ENCODE assay signal across 8 cellular contexts in the genomic region with DNA sequence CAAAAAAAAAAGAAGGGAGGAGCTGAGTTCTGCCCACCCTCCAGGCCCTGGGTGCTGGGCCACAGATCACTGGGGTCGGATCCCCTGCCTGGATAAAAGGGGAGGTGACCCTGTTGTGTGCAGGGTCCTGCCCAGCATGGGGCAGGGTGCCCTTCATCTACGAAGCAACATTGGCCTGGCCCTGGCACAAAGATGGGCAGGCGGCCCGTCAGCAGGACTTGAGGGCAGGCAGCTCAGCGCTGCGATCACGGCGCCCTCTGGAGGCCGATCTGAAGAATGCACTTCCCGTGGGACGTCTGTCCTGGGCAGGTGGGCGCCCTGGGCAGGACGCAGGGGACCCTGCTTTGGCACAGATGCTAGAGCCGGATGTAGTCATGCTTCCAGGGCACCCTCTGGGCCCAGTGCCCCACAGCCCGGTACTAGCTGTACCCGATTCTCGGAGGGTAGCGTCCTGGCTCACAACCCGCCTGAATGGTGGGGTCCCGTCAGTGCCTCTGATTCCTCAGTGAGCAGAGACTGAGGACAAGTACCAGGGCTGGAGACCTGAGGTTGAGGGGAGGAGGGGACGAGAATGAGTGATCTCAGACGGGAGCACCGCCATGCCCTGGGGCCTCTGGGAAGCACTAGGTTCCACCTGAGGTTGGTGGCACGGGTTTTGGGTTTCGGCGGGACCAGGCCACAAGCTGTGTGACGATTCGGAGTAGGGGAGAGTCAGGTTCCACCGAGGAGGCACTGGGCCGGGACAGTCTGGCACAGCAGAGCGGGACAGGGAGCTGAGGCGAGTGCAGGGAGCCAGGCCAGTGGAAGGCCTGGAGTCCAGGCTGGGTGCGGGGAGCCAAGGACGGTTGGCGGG. TPM values are rescaled to one million over a fixed set of nuclear protein-coding genes. Genes with fewer than 3 reads are reported as not detected.
DNase-seq lines count a peak whose midpoint lies in the region; ATAC-seq, FAIRE-seq and TF ChIP-seq lines count a peak whose summit lies in the region.

No MANE protein-coding gene starts in this region.

- H3K9ac ChIP-seq in neural cell (ENCODE audit: low read length) = no peak overlapping the region

- H3F3A ChIP-seq in neural cell (ENCODE audit: insufficient read depth, low read length, poor library complexity, severe bottlenecking) = no peaks in the 10 kb centered on the region

- peaks cover 56% of the 10 kb centered on the region for H3K4me1 Mint-ChIP-seq in activated T-cell treated with anti-CD3 and anti-CD28 coated beads, Interleukin-2, amount 50 U/mL, for 72 hours (ENCODE audit: low read depth)

- no peak overlapping the region for H3K4me2 ChIP-seq in neural cell (ENCODE audit: low read length)

- peak overlapping the region in 1 of 2 donors; percentile 41 for H3K4me3 Mint-ChIP-seq in activated T-cell treated with anti-CD3 and anti-CD28 coated beads, Interleukin-2, amount 50 U/mL, for 72 hours

- no peaks in the 10 kb centered on the region for H4K20me1 ChIP-seq in neural cell (ENCODE audit: insufficient read depth)

- H3K36me3 ChIP-seq in neural cell (ENCODE audit: insufficient read depth, low read length) = no peaks in the 10 kb centered on the region

- ATAC-seq in HG02970 (IDR thresholded peaks at IDR 0.05; ENCODE audit: low FRiP score, unreplicated experiment) = peak; percentile 55
- ATAC-seq in activated T-cell treated with anti-CD3 and anti-CD28 coated beads, Interleukin-2, amount 50 U/mL, for 72 hours (replicated peaks in 1 of 2) = peak; percentile 47 to 48
- no peak for ATAC-seq in GM19023 (IDR thresholded peaks at IDR 0.05; ENCODE audit: unreplicated experiment)

- H3K9me2 ChIP-seq in neural cell (ENCODE audit: insufficient read depth, low read length) = no peaks in the 10 kb centered on the region

- H3K27me3 ChIP-seq in neural cell (ENCODE audit: insufficient read depth, low read depth, low read length) = no peaks in the 10 kb centered on the region

- DNase-seq in EL (peak; percentile 55), OCI-M1 (lab: John Stamatoyannopoulos, UW) (peak; percentile 68), fibroblast of peridontal ligament (ENCODE audit: extremely low read depth) (peak; percentile 59), urothelium cell line (ENCODE audit: low spot score) (peak; percentile 78)
- peak; percentile 80 to 84 for DNase-seq in activated T-cell treated with anti-CD3 and anti-CD28 coated beads, Interleukin-2, amount 50 U/mL, for 72 hours

- peaks cover 2 to 11% of the 10 kb centered on the region in 2 donors for H3K9me3 Mint-ChIP-seq in activated T-cell treated with anti-CD3 and anti-CD28 coated beads, Interleukin-2, amount 50 U/mL, for 72 hours

- TF ChIP-seq RAD21 in neural cell (conservative IDR thresholded peaks at IDR 0.05) = peak; percentile 63

- no peak overlapping the region for H3K27ac ChIP-seq in neural cell (ENCODE audit: low read length)

- FAIRE-seq in urothelium cell line (lab: Jason Lieb, UNC) = peak; percentile 55

- peak overlapping the region; percentile 90 for H3K27ac Mint-ChIP-seq in activated T-cell treated with anti-CD3 and anti-CD28 coated beads, Interleukin-2, amount 50 U/mL, for 72 hours

- H3K27me3 Mint-ChIP-seq in activated T-cell treated with anti-CD3 and anti-CD28 coated beads, Interleukin-2, amount 50 U/mL, for 72 hours (ENCODE audit: low read depth) = no peaks in the 10 kb centered on the region

- H3K4me3 ChIP-seq in neural cell (ENCODE audit: low read length) = no peak overlapping the region

- peak; percentile 72 for TF ChIP-seq CTCF in neural cell (IDR thresholded peaks at IDR 0.05; ENCODE audit: poor library complexity, severe bottlenecking)

- H2AFZ ChIP-seq in neural cell (ENCODE audit: low read depth, low read length) = no peak overlapping the region

- no peaks in the 10 kb centered on the region for H3K9me3 ChIP-seq in neural cell (ENCODE audit: low read length)

- peaks cover 11 to 19% of the 10 kb centered on the region in 2 donors for H3K36me3 Mint-ChIP-seq in activated T-cell treated with anti-CD3 and anti-CD28 coated beads, Interleukin-2, amount 50 U/mL, for 72 hours (ENCODE audit: insufficient read depth in 2 of 2)

- H3K79me2 ChIP-seq in neural cell (replicated peaks; ENCODE audit: insufficient read depth, low read length) = no peaks in the 10 kb centered on the region

- no peak for TF ChIP-seq EP300 in neural cell (conservative IDR thresholded peaks at IDR 0.05; ENCODE audit: poor library complexity, severe bottlenecking)

TF ChIP-seq in neural cell, 6 proteins besides CTCF, POLR2A, EP300 and RAD21:
- peak; percentile 69 for TF ChIP-seq SMC3 (conservative IDR thresholded peaks at IDR 0.05; ENCODE audit: poor library complexity)
- no peak for TF ChIP-seq EZH2 (IDR thresholded peaks at IDR 0.05; ENCODE audit: borderline replicate concordance, insufficient read depth, low read length, poor library complexity, severe bottlenecking)

RNA-seq across cellular contexts. Expression of a gene that starts 18.0 kb away (rescaled TPM):
- 100 to 1,000 TPM; 424 to 433 TPM for total RNA-seq in activated T-cell treated with anti-CD3 and anti-CD28 coated beads, Interleukin-2, amount 50 U/mL, for 72 hours
- 0.36 TPM in 1 of 2 replicates, not detected in the other for polyA plus RNA-seq in neural cell
- 0.24 TPM in 1 of 2 replicates, not detected in the other for polyA minus RNA-seq in neural cell

RNA-seq across cellular contexts. Expression of a gene that starts 49.4 kb away (rescaled TPM):
- total RNA-seq in activated T-cell treated with anti-CD3 and anti-CD28 coated beads, Interleukin-2, amount 50 U/mL, for 72 hours = 1 to 10 TPM; 4.4 to 5.3 TPM
- 0.20 TPM in 1 of 2 replicates, not detected in the other for polyA plus RNA-seq in neural cell
- not detected in 2 replicates for polyA minus RNA-seq in neural cell
